ENCODE assay signal across 8 cellular contexts in genomic region chr22:30386960-30387848, GRCh38. TPM values are rescaled to one million over a fixed set of nuclear protein-coding genes. Genes with fewer than 3 reads are reported as not detected.
DNase-seq lines count a peak whose midpoint lies in the region; ATAC-seq and FAIRE-seq lines count a peak whose summit lies in the region.

Gene RNF215 (minus strand): TSS chr22:30387411. CDS start chr22:30387313, 98 bp downstream.

- peak; percentile 66 to 85 (median 79) for DNase-seq in CD4-positive, alpha-beta memory T cell
- DNase-seq in HUDEP-2 (lab: John Stamatoyannopoulos, UW; ENCODE audit: unreplicated experiment in 76 of 76), result peak in 67 of 76 experiments; percentile 16 to 95 (median 64)
- DNase-seq in RCC 7860 (ENCODE audit: low spot score), result peak; percentile 55
- DNase-seq in activated T-helper 2 cell treated with anti-CD3 and anti-CD28 coated beads, Interferon-gamma antibody, Interleukin-2, Interleukin-4, amounts not matched to agents 10 μg/mL and 5 μg/mL and 100 μg/mL, durations not matched to agents 14 hours and 24 hours and 36 hours (ENCODE audit: low spot score), result peak; percentile 76
- DNase-seq in fibroblast of peridontal ligament (ENCODE audit: extremely low read depth), result peak; percentile 61
- peak; percentile 91 for DNase-seq in natural killer cell treated with Interleukin-12 subunit alpha and Interleukin-12 subunit beta and Interleukin-15 and Interleukin-18, amount 100 ng/mL, for 72 hours (ENCODE audit: low spot score)
- peak; percentile 72 for DNase-seq in stimulated activated naive CD4-positive, alpha-beta T cell treated with Interleukin-2 at 50 U/mL for 16 hours (lab: John Stamatoyannopoulos, UW)

- ATAC-seq in GM19463 (IDR thresholded peaks at IDR 0.05; ENCODE audit: unreplicated experiment), result peak; percentile 65
- peak; percentile 95 to 97 for ATAC-seq in natural killer cell treated with Interleukin-12 subunit alpha and Interleukin-12 subunit beta and Interleukin-15 and Interleukin-18, amount 100 ng/mL, for 72 hours

- H3K9me3 ChIP-seq in CD4-positive, alpha-beta memory T cell (ENCODE audit: control insufficient read depth in 1 of 2, low read length in 2 of 2), result no peaks in the 10 kb centered on the region

- H3K36me3 ChIP-seq in CD4-positive, alpha-beta memory T cell (ENCODE audit: insufficient read depth, low read length), result no peaks in the 10 kb centered on the region

- CTCF ChIA-PET in CD4-positive, alpha-beta memory T cell (lab: Charles Lee; ENCODE audit: partially characterized antibody), result interaction anchor here (0.6 to 16.0 kb wide), 28 partner anchors 10 to 285 kb away, joined by 3 to 392 read pairs (median 4); partner anchors contain the start of genes CASTOR1, CCDC157, MTFP1 and SEC14L2

- H3K4me1 Mint-ChIP-seq in CD4-positive, alpha-beta memory T cell, result peaks cover 9 to 15% (median 11%) of the 10 kb centered on the region in 4 donors
- H3K4me1 Mint-ChIP-seq in activated T-helper 2 cell treated with anti-CD3 and anti-CD28 coated beads, Interferon-gamma antibody, Interleukin-2, Interleukin-4, amounts not matched to agents 10 μg/mL and 5 μg/mL and 100 μg/mL, durations not matched to agents 14 hours and 24 hours and 36 hours (ENCODE audit: low read depth), result peaks cover 23% of the 10 kb centered on the region
- H3K4me1 Mint-ChIP-seq in natural killer cell treated with Interleukin-12 subunit alpha and Interleukin-12 subunit beta and Interleukin-15 and Interleukin-18, amount 100 ng/mL, for 72 hours (ENCODE audit: low read depth in 2 of 2), result peaks cover 6 to 7% of the 10 kb centered on the region in 2 donors

- no peak for FAIRE-seq in RCC 7860 (lab: Jason Lieb, UNC)

- H3K36me3 Mint-ChIP-seq in CD4-positive, alpha-beta memory T cell, result no peaks in the 10 kb centered on the region
- H3K36me3 Mint-ChIP-seq in activated T-helper 2 cell treated with anti-CD3 and anti-CD28 coated beads, Interferon-gamma antibody, Interleukin-2, Interleukin-4, amounts not matched to agents 10 μg/mL and 5 μg/mL and 100 μg/mL, durations not matched to agents 14 hours and 24 hours and 36 hours (ENCODE audit: low read depth), result no peaks in the 10 kb centered on the region
- no peaks in the 10 kb centered on the region for H3K36me3 Mint-ChIP-seq in natural killer cell treated with Interleukin-12 subunit alpha and Interleukin-12 subunit beta and Interleukin-15 and Interleukin-18, amount 100 ng/mL, for 72 hours

- POLR2A ChIA-PET in CD4-positive, alpha-beta memory T cell (lab: Charles Lee; ENCODE audit: partially characterized antibody), result interaction anchor here (0.6 to 4.3 kb wide), 16 partner anchors 10 to 124 kb away, joined by 3 to 90 read pairs (median 4); partner anchors contain the start of genes CASTOR1, SEC14L2 and TBC1D10A

- H3K27me3 Mint-ChIP-seq in CD4-positive, alpha-beta memory T cell, result peaks cover 0 to 2% of the 10 kb centered on the region in 2 donors
- no peaks in the 10 kb centered on the region for H3K27me3 Mint-ChIP-seq in activated T-helper 2 cell treated with anti-CD3 and anti-CD28 coated beads, Interferon-gamma antibody, Interleukin-2, Interleukin-4, amounts not matched to agents 10 μg/mL and 5 μg/mL and 100 μg/mL, durations not matched to agents 14 hours and 24 hours and 36 hours (ENCODE audit: low read depth)
- H3K27me3 Mint-ChIP-seq in natural killer cell treated with Interleukin-12 subunit alpha and Interleukin-12 subunit beta and Interleukin-15 and Interleukin-18, amount 100 ng/mL, for 72 hours, result peaks cover 0 to 4% of the 10 kb centered on the region in 2 donors

- no peaks in the 10 kb centered on the region for H3K9me3 Mint-ChIP-seq in CD4-positive, alpha-beta memory T cell
- no peaks in the 10 kb centered on the region for H3K9me3 Mint-ChIP-seq in activated T-helper 2 cell treated with anti-CD3 and anti-CD28 coated beads, Interferon-gamma antibody, Interleukin-2, Interleukin-4, amounts not matched to agents 10 μg/mL and 5 μg/mL and 100 μg/mL, durations not matched to agents 14 hours and 24 hours and 36 hours
- H3K9me3 Mint-ChIP-seq in natural killer cell treated with Interleukin-12 subunit alpha and Interleukin-12 subunit beta and Interleukin-15 and Interleukin-18, amount 100 ng/mL, for 72 hours, result no peaks in the 10 kb centered on the region

- peaks cover 13% of the 10 kb centered on the region for H3K4me1 ChIP-seq in CD4-positive, alpha-beta memory T cell (ENCODE audit: insufficient read depth, low read length)

- H3K4me3 ChIP-seq in CD4-positive, alpha-beta memory T cell (ENCODE audit: low read length in 2 of 2), result no peak within 1 kb of the TSS

- no peak within 1 kb of the TSS for H3K27ac ChIP-seq in CD4-positive, alpha-beta memory T cell (ENCODE audit: low read depth, low read length)

- intact Hi-C loops in CD4-positive, alpha-beta memory T cell (cut with micrococcal nuclease), result loop anchor here (1.0 to 2.0 kb wide), 4 partner anchors 30 to 279 kb away; partner anchors contain the start of genes CCDC157 and SF3A1
- intact Hi-C loops in activated T-helper 2 cell treated with anti-CD3 and anti-CD28 coated beads, Interferon-gamma antibody, Interleukin-2, Interleukin-4, amounts not matched to agents 10 μg/mL and 5 μg/mL and 100 μg/mL, durations not matched to agents 14 hours and 24 hours and 36 hours (cut with micrococcal nuclease), result loop anchor here (1.0 to 2.0 kb wide), 2 partner anchors 100 to 124 kb away; no protein-coding TSS in a partner anchor

- peak within 1 kb of the TSS in 5 of 7 donors; percentile 0 to 94 (median 84) for H3K27ac Mint-ChIP-seq in CD4-positive, alpha-beta memory T cell
- peak within 1 kb of the TSS; percentile 69 for H3K27ac Mint-ChIP-seq in activated T-helper 2 cell treated with anti-CD3 and anti-CD28 coated beads, Interferon-gamma antibody, Interleukin-2, Interleukin-4, amounts not matched to agents 10 μg/mL and 5 μg/mL and 100 μg/mL, durations not matched to agents 14 hours and 24 hours and 36 hours
- H3K27ac Mint-ChIP-seq in natural killer cell treated with Interleukin-12 subunit alpha and Interleukin-12 subunit beta and Interleukin-15 and Interleukin-18, amount 100 ng/mL, for 72 hours, result peak within 1 kb of the TSS in 1 of 2 donors; percentile 56

- peak within 1 kb of the TSS; percentile 63 to 84 (median 79) for H3K4me3 Mint-ChIP-seq in CD4-positive, alpha-beta memory T cell
- H3K4me3 Mint-ChIP-seq in activated T-helper 2 cell treated with anti-CD3 and anti-CD28 coated beads, Interferon-gamma antibody, Interleukin-2, Interleukin-4, amounts not matched to agents 10 μg/mL and 5 μg/mL and 100 μg/mL, durations not matched to agents 14 hours and 24 hours and 36 hours (ENCODE audit: low read depth), result peak within 1 kb of the TSS; percentile 84
- peak within 1 kb of the TSS; percentile 52 for H3K4me3 Mint-ChIP-seq in natural killer cell treated with Interleukin-12 subunit alpha and Interleukin-12 subunit beta and Interleukin-15 and Interleukin-18, amount 100 ng/mL, for 72 hours

- no peaks in the 10 kb centered on the region for H3K27me3 ChIP-seq in CD4-positive, alpha-beta memory T cell (ENCODE audit: insufficient read depth, low read length)

RNA-seq across cellular contexts. Expression of gene RNF215, which starts in this region (rescaled TPM):
- 1 to 10 TPM; 6.1 to 6.6 TPM for total RNA-seq in CD4-positive, alpha-beta memory T cell
- under 1 TPM; 0.29 to 0.53 TPM for polyA plus RNA-seq in CD4-positive, alpha-beta memory T cell
- total RNA-seq in activated T-helper 2 cell treated with anti-CD3 and anti-CD28 coated beads, Interferon-gamma antibody, Interleukin-2, Interleukin-4, amounts not matched to agents 10 μg/mL and 5 μg/mL and 100 μg/mL, durations not matched to agents 14 hours and 24 hours and 36 hours, result 17.2 and 19.3 TPM in 2 replicates
- total RNA-seq in natural killer cell treated with Interleukin-12 subunit alpha and Interleukin-12 subunit beta and Interleukin-15 and Interleukin-18, amount 100 ng/mL, for 72 hours, result 1 to 10 TPM; 5.2 to 7.4 TPM
